ENCODE assay signal across 20 cellular contexts in genomic region chr5:31825775-31826068, GRCh38.
DNase-seq lines count a peak whose midpoint lies in the region; ATAC-seq, FAIRE-seq and TF ChIP-seq lines count a peak whose summit lies in the region.
"Had no signal": no experiment of that assay in that cellular context is flagged by ENCODE, and none has a peak within 500 bp of the region (broad histone marks: within the 10 kb centered on the region; RNA-seq: fewer than 3 reads in every experiment).

No MANE protein-coding gene starts in this region.

- H4K20me1 ChIP-seq in SK-N-SH (ENCODE audit: insufficient read depth) (no peaks in the 10 kb centered on the region), KMS-11 (ENCODE audit: insufficient read depth) (no peaks in the 10 kb centered on the region)

- H3K4me3 Mint-ChIP-seq in neural crest cell = no peak overlapping the region
- H3K4me3 Mint-ChIP-seq: activated naive CD8-positive, alpha-beta T cell treated with anti-CD3 and anti-CD28 coated beads, Interleukin-2, amount 10 ng/mL, durations not matched to agents 7 days and 5 days; natural killer cell treated with Interleukin-12 subunit alpha and Interleukin-12 subunit beta and Interleukin-15 and Interleukin-18, amount 100 ng/mL, for 72 hours had no signal

- no peaks in the 10 kb centered on the region for H3K27me3 Mint-ChIP-seq in neural crest cell (ENCODE audit: low read depth)

- no peak for TF ChIP-seq RAD21 in SK-N-SH (IDR thresholded peaks at IDR 0.05; ENCODE audit: low read length)

- H3F3A ChIP-seq in SK-N-SH (replicated peaks; ENCODE audit: insufficient read depth) = no peaks in the 10 kb centered on the region

- H3K4me1 Mint-ChIP-seq in neural crest cell = no peaks in the 10 kb centered on the region

- H3K27ac ChIP-seq in SK-N-SH (ENCODE audit: low read depth in 2 of 2, low read length in 1 of 2) = no peak overlapping the region
- H3K27ac ChIP-seq in KMS-11 = no peak overlapping the region
- peak overlapping the region; percentile 34 for H3K27ac ChIP-seq in VCaP
- no peak overlapping the region for H3K27ac ChIP-seq in small intestine (ENCODE audit: low read depth in 1 of 2, low read length in 1 of 2)
- H3K27ac ChIP-seq in lower lobe of right lung = no peak overlapping the region
- H3K27ac ChIP-seq: cardiac muscle cell, colonic mucosa, hepatocyte, thoracic aorta had no signal

- H3K9ac ChIP-seq in SK-N-SH (no peak overlapping the region), KMS-11 (no peak overlapping the region)

- DNase-seq in SK-N-SH = no peak
- no peak for DNase-seq in neural crest cell (ENCODE audit: low read depth, low spot score)
- no peak for DNase-seq in small intestine
- DNase-seq in lower lobe of right lung = no peak
- DNase-seq: 8988T; activated effector memory CD4-positive, alpha-beta T cell treated with Interleukin-2 at 50 U/mL for 16 hours; activated naive CD8-positive, alpha-beta T cell treated with anti-CD3 and anti-CD28 coated beads, Interleukin-2, amount 10 ng/mL, durations not matched to agents 7 days and 5 days; aorta; effector CD8-positive, alpha-beta T cell; NCI-H1092; stimulated activated naive CD4-positive, alpha-beta T cell treated with Interleukin-2 at 50 U/mL for 16 hours had no signal

- 13% methylated on average over 5 of the region's 5 CpGs for WGBS in SK-N-SH (ENCODE audit: low lambda C conversion rate)
- WGBS in small intestine, 3 donors = 7 to 17% (median 10%) methylated on average over 5 of the region's 5 CpGs

- no peak for FAIRE-seq in small intestine (lab: Jason Lieb, UNC)

- peaks cover 3% of the 10 kb centered on the region for H3K36me3 Mint-ChIP-seq in neural crest cell (ENCODE audit: low read depth)
- H3K36me3 Mint-ChIP-seq: activated naive CD8-positive, alpha-beta T cell treated with anti-CD3 and anti-CD28 coated beads, Interleukin-2, amount 10 ng/mL, durations not matched to agents 7 days and 5 days; natural killer cell treated with Interleukin-12 subunit alpha and Interleukin-12 subunit beta and Interleukin-15 and Interleukin-18, amount 100 ng/mL, for 72 hours had no signal

- peaks cover 9% of the 10 kb centered on the region for H3K9me3 Mint-ChIP-seq in neural crest cell
- H3K9me3 Mint-ChIP-seq: natural killer cell treated with Interleukin-12 subunit alpha and Interleukin-12 subunit beta and Interleukin-15 and Interleukin-18, amount 100 ng/mL, for 72 hours had no signal

- POLR2A ChIA-PET in SK-N-SH (lab: Yijun Ruan, JAX) = interaction anchor here (1.0 kb wide), 1 partner anchor 251 kb away, joined by 5 read pairs; no protein-coding TSS in a partner anchor

- no peak overlapping the region for H2AFZ ChIP-seq in SK-N-SH (ENCODE audit: low read depth)
- peak overlapping the region; percentile 12; the same call in 1 of the 2 replicates for H2AFZ ChIP-seq in KMS-11 (ENCODE audit: low read depth)
- H2AFZ ChIP-seq: hepatocyte had no signal

- intact Hi-C loops in lower lobe of right lung (cut with DNase I) = loop anchor here (10.0 kb wide), 1 partner anchor 249 kb away; no protein-coding TSS in a partner anchor

- ATAC-seq in SK-N-SH treated with all-trans-retinoic acid at 6 μM for 48 hours (peak; percentile 22; the same call in 2 of the 3 replicates), lower lobe of right lung (no peak), HG02973 (IDR thresholded peaks at IDR 0.05; ENCODE audit: unreplicated experiment) (no peak)

- no peaks in the 10 kb centered on the region for H3K79me2 ChIP-seq in SK-N-SH (ENCODE audit: insufficient read depth)
- no peaks in the 10 kb centered on the region for H3K79me2 ChIP-seq in KMS-11 (ENCODE audit: insufficient read depth, low read depth)
- H3K79me2 ChIP-seq: hepatocyte had no signal

- no peak for TF ChIP-seq EP300 in SK-N-SH (IDR thresholded peaks at IDR 0.05; ENCODE audit: borderline replicate concordance in 1 of 2, low read depth in 1 of 2, low read length in 1 of 2)

- H3K27ac Mint-ChIP-seq in neural crest cell (ENCODE audit: unreplicated experiment) = no peak overlapping the region
- H3K27ac Mint-ChIP-seq: activated naive CD8-positive, alpha-beta T cell treated with anti-CD3 and anti-CD28 coated beads, Interleukin-2, amount 10 ng/mL, durations not matched to agents 7 days and 5 days; natural killer cell treated with Interleukin-12 subunit alpha and Interleukin-12 subunit beta and Interleukin-15 and Interleukin-18, amount 100 ng/mL, for 72 hours had no signal

- H3K4me1 ChIP-seq in SK-N-SH (ENCODE audit: control insufficient read depth in 1 of 2, insufficient read depth in 2 of 2, low read depth in 1 of 2, low read length in 1 of 2) (peaks cover 0 to 7% of the 10 kb centered on the region in 2 experiments; a peak in 1 of 4 replicates), KMS-11 (ENCODE audit: low read depth, poor library complexity, severe bottlenecking) (no peaks in the 10 kb centered on the region), small intestine (ENCODE audit: control insufficient read depth in 2 of 2, insufficient read depth in 1 of 2, low read depth in 1 of 2, low read length in 1 of 2) (no peaks in the 10 kb centered on the region), lower lobe of right lung (no peaks in the 10 kb centered on the region)
- H3K4me1 ChIP-seq: colonic mucosa had no signal

- CTCF ChIA-PET in SK-N-SH (lab: Yijun Ruan, JAX) = interaction anchor here (0.6 to 10.8 kb wide), 59 partner anchors 8 to 883 kb away, joined by 3 to 195 read pairs (median 5); partner anchors contain the start of genes C5orf22, DROSHA and PDZD2

- no peak overlapping the region for H3K4me2 ChIP-seq in SK-N-SH
- no peak overlapping the region for H3K4me2 ChIP-seq in KMS-11
- H3K4me2 ChIP-seq: hepatocyte had no signal

- H3K9me3 ChIP-seq in SK-N-SH (peaks cover 9% of the 10 kb centered on the region; the same call in 1 of the 2 replicates), small intestine (ENCODE audit: control insufficient read depth, low read depth) (peaks cover 3% of the 10 kb centered on the region), lower lobe of right lung (peaks cover 4% of the 10 kb centered on the region)
- H3K9me3 ChIP-seq: colonic mucosa, thoracic aorta had no signal

- H3K27me3 ChIP-seq in SK-N-SH (ENCODE audit: insufficient read depth) (no peaks in the 10 kb centered on the region; the same call in 1 of the 2 replicates), KMS-11 (ENCODE audit: insufficient read depth, low read depth) (no peaks in the 10 kb centered on the region), small intestine (ENCODE audit: control insufficient read depth in 2 of 2, insufficient read depth in 2 of 2, low read length in 2 of 2) (no peaks in the 10 kb centered on the region), lower lobe of right lung (ENCODE audit: low read depth) (no peaks in the 10 kb centered on the region)
- H3K27me3 ChIP-seq: cardiac muscle cell, colonic mucosa, hepatocyte had no signal

- H3K9me2 ChIP-seq in SK-N-SH = no peaks in the 10 kb centered on the region

- H3K4me3 ChIP-seq in SK-N-SH (ENCODE audit: low read depth in 2 of 2, low read length in 1 of 2) = no peak overlapping the region
- no peak overlapping the region for H3K4me3 ChIP-seq in KMS-11 (IDR thresholded peaks at IDR 0.05; ENCODE audit: insufficient read depth, low read depth, low read length)
- H3K4me3 ChIP-seq in small intestine (ENCODE audit: low read depth in 1 of 2, low read length in 2 of 2) = no peak overlapping the region
- no peak overlapping the region for H3K4me3 ChIP-seq in lower lobe of right lung
- H3K4me3 ChIP-seq: cardiac muscle cell, colonic mucosa, hepatocyte, thoracic aorta had no signal

- TF ChIP-seq CTCF in SK-N-SH (IDR thresholded peaks at IDR 0.05) = no peak
- TF ChIP-seq CTCF in KMS-11 (conservative IDR thresholded peaks at IDR 0.05; ENCODE audit: low read depth, low read length) = peak; percentile 9; the same call in 1 of the 2 replicates
- TF ChIP-seq CTCF in VCaP (conservative IDR thresholded peaks at IDR 0.05) = peak; percentile 48
- peak; percentile 1 for TF ChIP-seq CTCF in neural crest cell (conservative IDR thresholded peaks at IDR 0.05)
- TF ChIP-seq CTCF in lower lobe of right lung (IDR thresholded peaks at IDR 0.05) = no peak

- H3K36me3 ChIP-seq in SK-N-SH (replicated peaks in 1 of 2; ENCODE audit: control insufficient read depth in 1 of 2, insufficient read depth in 2 of 2, low read length in 1 of 2) (no peaks in the 10 kb centered on the region), KMS-11 (ENCODE audit: insufficient read depth) (no peaks in the 10 kb centered on the region), small intestine (ENCODE audit: control insufficient read depth in 2 of 2, insufficient read depth in 2 of 2, low read length in 2 of 2) (no peaks in the 10 kb centered on the region), lower lobe of right lung (no peaks in the 10 kb centered on the region)
- H3K36me3 ChIP-seq: cardiac muscle cell, colonic mucosa, thoracic aorta had no signal

TF ChIP-seq in SK-N-SH treated with all-trans-retinoic acid at 6 μM for 48 hours, 23 proteins besides CTCF, POLR2A, EP300 and RAD21 (continues in another document):
- TF ChIP-seq ESRRG (CRISPR knock-in tag; IDR thresholded peaks at IDR 0.05) (no peak), ZNF70 (CRISPR knock-in tag; IDR thresholded peaks at IDR 0.05) (no peak), SNAI2 (CRISPR knock-in tag; IDR thresholded peaks at IDR 0.05) (no peak), TOX (CRISPR knock-in tag; IDR thresholded peaks at IDR 0.05; ENCODE audit: borderline replicate concordance) (no peak)

TF ChIP-seq in SK-N-SH, 30 proteins besides CTCF, POLR2A, EP300 and RAD21:
- TF ChIP-seq MAX (IDR thresholded peaks at IDR 0.05; ENCODE audit: low read depth) (no peak), RFX5 (IDR thresholded peaks at IDR 0.05; ENCODE audit: low read length) (no peak), FOXM1 (IDR thresholded peaks at IDR 0.05; ENCODE audit: low read depth) (no peak), SIN3A (IDR thresholded peaks at IDR 0.05; ENCODE audit: borderline replicate concordance, low read depth, low read length) (no peak), FOSL2 (IDR thresholded peaks at IDR 0.05; ENCODE audit: borderline replicate concordance, low read depth) (no peak), POLR2AphosphoS5 (IDR thresholded peaks at IDR 0.05; ENCODE audit: low read depth, low read length) (no peak)

Comparison
In these comparisons a context has a peak if more than half of its experiments do, and no peak if none do; other contexts are left out.
1. CTCF ChIP-seq: peak in KMS-11 (single experiment), VCaP (single experiment) and neural crest cell (single experiment); none in SK-N-SH (single experiment) and lower lobe of right lung (single experiment).